In the genomic region with DNA sequence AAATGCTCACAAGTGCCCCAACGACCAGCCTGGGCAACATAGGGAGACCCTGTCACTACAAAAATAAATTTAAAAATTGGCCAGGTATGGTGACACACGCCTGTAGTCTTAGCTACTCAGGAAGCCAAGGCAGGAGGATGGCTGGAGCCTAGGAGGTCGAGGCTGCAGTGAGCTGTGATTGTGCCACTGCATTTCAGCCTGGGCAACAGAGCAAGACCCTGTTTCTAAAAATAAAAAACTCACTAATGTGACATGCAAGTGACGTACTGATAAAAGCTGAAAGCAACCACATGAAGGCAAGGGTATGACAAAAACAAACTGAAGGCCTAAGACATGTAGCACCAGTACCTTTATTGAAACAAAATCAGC, we compare ENCODE assay signal across 21 cellular contexts.
"Had no signal": no experiment of that assay in that cellular context is flagged by ENCODE, and none has a peak within 500 bp of the region (broad histone marks: within the 10 kb centered on the region; RNA-seq: fewer than 3 reads in every experiment).

No MANE protein-coding gene starts in this region.

- H3K27me3 Mint-ChIP-seq: IgD-negative memory B cell had no signal

- H3K9me2 ChIP-seq: SK-N-SH had no signal

- H3K4me3 Mint-ChIP-seq: IgD-negative memory B cell had no signal

- H3K4me3 ChIP-seq: K562 had no signal

- ATAC-seq: K562, Panc1, PC-3 had no signal

- H3K9me3 Mint-ChIP-seq: IgD-negative memory B cell had no signal

- H3K27ac ChIP-seq: KMS-11, RWPE1 had no signal

- H3K4me2 ChIP-seq: KMS-11, SK-N-SH had no signal

- DNase-seq: Kasumi-1, MM.1S, NCI-H1092 treated with DMSO at 0.1 percent for 48 hours, NCI-H1436, NCI-H187, NCI-H2029, NCI-H2081 treated with DMSO at 0.1 percent for 48 hours, NCI-H2171, NCI-H446, NCI-H510A, NCI-H524 treated with DMSO at 0.1 percent for 48 hours, NCI-H69, NCI-H774, PC-3, SHP77, SK-N-SH had no signal

- H3K27ac Mint-ChIP-seq: IgD-negative memory B cell had no signal

- H3K9me3 ChIP-seq: SK-N-SH had no signal
